ENCODE assay signal across 16 cellular contexts in the genomic region with DNA sequence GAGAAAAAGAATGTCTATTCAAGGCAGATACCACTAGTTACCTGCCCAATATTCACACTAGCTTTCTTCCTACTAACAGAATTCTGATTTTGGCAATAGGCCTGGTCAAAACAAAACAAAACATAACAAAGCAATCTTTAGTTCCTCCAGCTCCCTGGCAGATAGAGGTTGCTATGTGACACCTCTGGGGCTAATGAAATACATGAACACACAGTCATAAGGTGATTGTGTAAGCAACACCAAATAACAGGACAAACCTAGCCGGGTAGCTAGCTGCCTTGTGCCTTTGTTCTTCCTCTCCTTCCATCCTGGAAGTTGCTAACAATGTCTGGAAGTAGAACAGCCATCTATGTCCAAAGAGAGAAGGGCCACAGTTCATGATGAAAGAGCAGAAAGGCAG. TPM values are rescaled to one million over a fixed set of nuclear protein-coding genes. Genes with fewer than 3 reads are reported as not detected.
DNase-seq lines count a peak whose midpoint lies in the region; ATAC-seq, FAIRE-seq and TF ChIP-seq lines count a peak whose summit lies in the region.
"Had no signal": no experiment of that assay in that cellular context is flagged by ENCODE, and none has a peak within 500 bp of the region (broad histone marks: within the 10 kb centered on the region; RNA-seq: fewer than 3 reads in every experiment).

No MANE protein-coding gene starts in this region.

- no peaks in the 10 kb centered on the region for H3F3A ChIP-seq in PC-3 (ENCODE audit: low read length, unreplicated experiment)

- no peaks in the 10 kb centered on the region for H3K36me3 ChIP-seq in PC-3 (ENCODE audit: low read depth, low read length)

- POLR2A ChIA-PET in PC-3 (lab: Charles Lee; ENCODE audit: unreplicated experiment), result no interaction called here

- TF ChIP-seq CTCF in fibroblast of pulmonary artery (IDR thresholded peaks at IDR 0.05; ENCODE audit: low read length, missing control alignments) (no peak), PC-3 (conservative IDR thresholded peaks at IDR 0.05; ENCODE audit: low read depth, low read length) (no peak)

- no peaks in the 10 kb centered on the region for H3K79me2 ChIP-seq in PC-3 (ENCODE audit: low read length)
- H3K79me2 ChIP-seq: hepatocyte had no signal

- CTCF ChIA-PET in PC-3 (lab: Charles Lee), result no interaction called here

- no peak overlapping the region for H3K9ac ChIP-seq in PC-3 (ENCODE audit: low read length)

- H3K27me3 ChIP-seq in PC-3 (ENCODE audit: low read length), result no peaks in the 10 kb centered on the region
- H3K27me3 ChIP-seq: hepatocyte had no signal

- no peak for DNase-seq in GM12892 (ENCODE audit: insufficient read length)
- DNase-seq in NCI-H774 (lab: John Stamatoyannopoulos, UW), result peak; percentile 62
- peak; percentile 58 for DNase-seq in fibroblast of pulmonary artery (ENCODE audit: low read depth)
- no peak for DNase-seq in OCI-M2 (lab: John Stamatoyannopoulos, UW; ENCODE audit: unreplicated experiment)
- no peak for DNase-seq in stimulated activated CD4-positive, alpha-beta T cell treated with anti-CD3 and anti-CD28 coated beads, Interleukin-12 subunit alpha, Interleukin-12 subunit beta, amount 100 ng/mL, for 4 hours
- no peak for DNase-seq in central memory CD4-positive, alpha-beta T cell
- no peak for DNase-seq in PC-3
- DNase-seq: activated B cell treated with CpG ODN at 0.5 μM for 24 hours, DMS 273 treated with DMSO at 0.1 percent for 48 hours, NCI-H345, retina had no signal

- peaks cover 12% of the 10 kb centered on the region for H3K4me1 ChIP-seq in PC-3 (ENCODE audit: insufficient read depth, low read length)

- H3K4me2 ChIP-seq in PC-3 (ENCODE audit: low read length), result no peak overlapping the region
- H3K4me2 ChIP-seq: hepatocyte had no signal

- peak; percentile 44 for ATAC-seq in HG02885 (IDR thresholded peaks at IDR 0.05; ENCODE audit: poor library complexity, unreplicated experiment)
- no peak for ATAC-seq in PC-3
- ATAC-seq: natural killer cell treated with Interleukin-12 subunit alpha and Interleukin-12 subunit beta and Interleukin-15 and Interleukin-18, amount 100 ng/mL, for 72 hours had no signal

- no peak for TF ChIP-seq POLR2A in GM12892 (IDR thresholded peaks at IDR 0.05; ENCODE audit: low read depth, low read length)

- BruUV-seq in PC-3 (replicated peaks; lab: Mats Ljungman, UMichigan), result no TSS peak

- no peaks in the 10 kb centered on the region for H4K20me1 ChIP-seq in PC-3 (ENCODE audit: low read length)

- H2AFZ ChIP-seq in PC-3 (ENCODE audit: low read length), result no peak overlapping the region
- H2AFZ ChIP-seq: hepatocyte had no signal

- H3K27ac ChIP-seq in PC-3 (ENCODE audit: low read length), result no peak overlapping the region
- H3K27ac ChIP-seq: epithelial cell of prostate, hepatocyte had no signal

- H3K4me3 ChIP-seq in fibroblast of pulmonary artery (replicated peaks; ENCODE audit: low read depth, low read length) (no peak overlapping the region), PC-3 (ENCODE audit: low read length) (no peak overlapping the region)
- H3K4me3 ChIP-seq: hepatocyte had no signal

- intact Hi-C loops in PC-3 (cut with micrococcal nuclease), result no loop called here

- H3K9me3 ChIP-seq in PC-3 (ENCODE audit: low read length), result no peaks in the 10 kb centered on the region

- H3K9me2 ChIP-seq in PC-3 (replicated peaks; ENCODE audit: low read length), result no peaks in the 10 kb centered on the region

- FAIRE-seq in GM12892 (lab: Jason Lieb, UNC), result peak; percentile 48
- FAIRE-seq: RCC 7860 had no signal

RNA-seq across cellular contexts. Expression of gene HMGN3, which starts 6.0 kb away (rescaled TPM):
- 202 TPM for polyA plus RNA-seq in GM12892 (2012; ENCODE audit: missing spikeins)
- 101 and 113 TPM in 2 replicates for total RNA-seq in PC-3 (2014; rRNA removed)

Comparison
In these comparisons a context has a peak if more than half of its experiments do, and no peak if none do; other contexts are left out.
1. DNase-seq: peak in NCI-H774 (single experiment) and fibroblast of pulmonary artery (single experiment); none in GM12892 (single experiment), OCI-M2 (single experiment), stimulated activated CD4-positive, alpha-beta T cell treated with anti-CD3 and anti-CD28 coated beads, Interleukin-12 subunit alpha, Interleukin-12 subunit beta, amount 100 ng/mL, for 4 hours (single experiment), central memory CD4-positive, alpha-beta T cell (single experiment) and PC-3 (single experiment).